ENCODE assay signal across 2 cellular contexts in the genomic region with DNA sequence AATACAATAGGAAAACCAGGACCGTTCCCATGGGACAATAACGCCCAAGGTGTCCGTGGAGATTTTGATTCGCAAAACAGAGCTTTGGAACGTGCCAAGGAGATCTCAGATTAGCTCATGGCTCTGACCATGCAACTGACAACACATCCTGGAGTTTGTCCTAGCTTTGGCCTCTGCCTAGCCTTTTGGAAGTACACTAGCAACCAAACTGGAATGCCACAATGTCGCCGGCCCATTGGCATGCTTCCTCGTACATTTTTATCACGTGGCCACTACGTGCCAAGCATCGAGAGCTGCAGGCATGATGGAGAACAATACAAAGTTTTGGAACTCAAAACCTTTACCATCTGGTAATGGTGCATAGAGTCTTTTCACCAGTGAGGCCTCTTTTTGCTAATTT.
TF ChIP-seq lines count a peak whose summit lies in the region.

No MANE protein-coding gene starts in this region.

TF ChIP-seq in H1, 55 proteins besides CTCF, POLR2A, EP300 and RAD21:
- TF ChIP-seq SAP30 (IDR thresholded peaks at IDR 0.05; ENCODE audit: insufficient read depth, insufficient replicate concordance, low read length) (no peak), RXRA (IDR thresholded peaks at IDR 0.05; ENCODE audit: insufficient read depth, low read depth, low read length) (no peak), FOSL1 (IDR thresholded peaks at IDR 0.05; ENCODE audit: insufficient read depth, low read depth, low read length) (no peak), CEBPB (IDR thresholded peaks at IDR 0.05; ENCODE audit: low read depth, low read length) (no peak), BACH1 (IDR thresholded peaks at IDR 0.05; ENCODE audit: low read length) (no peak), TAF1 (IDR thresholded peaks at IDR 0.05; ENCODE audit: low read depth, low read length) (no peak), POLR2AphosphoS5 (IDR thresholded peaks at IDR 0.05; ENCODE audit: low read depth, low read length) (no peak), TEAD4 (IDR thresholded peaks at IDR 0.05; ENCODE audit: low read depth, low read length) (no peak), TCF12 (IDR thresholded peaks at IDR 0.05; ENCODE audit: low read depth, low read length) (no peak), ASH2L (IDR thresholded peaks at IDR 0.05; ENCODE audit: low read length) (no peak), RFX5 (IDR thresholded peaks at IDR 0.05; ENCODE audit: borderline replicate concordance, low read depth, low read length) (no peak), HDAC6 (IDR thresholded peaks at IDR 0.05; ENCODE audit: low read depth, low read length) (no peak), ATF3 (IDR thresholded peaks at IDR 0.05; ENCODE audit: insufficient read depth, low read depth, low read length) (no peak), RBBP5 (IDR thresholded peaks at IDR 0.05; ENCODE audit: borderline replicate concordance, low read depth, low read length) (no peak)

TF ChIP-seq in HepG2, 621 proteins besides CTCF, POLR2A, EP300 and RAD21:
- TF ChIP-seq ZNF552 (CRISPR knock-in tag; IDR thresholded peaks at IDR 0.05; ENCODE audit: borderline replicate concordance) (no peak), ATAD3A (CRISPR knock-in tag; IDR thresholded peaks at IDR 0.05) (no peak), PRDM10 (CRISPR knock-in tag; IDR thresholded peaks at IDR 0.05; ENCODE audit: low read depth) (no peak)
